ENCODE assay signal across 22 cellular contexts in genomic region chr4:61805979-61806378, GRCh38.
A peak's percentile ranks its signal among the peaks of the same experiment; 100 is the strongest.
DNase-seq lines count a peak whose midpoint lies in the region; TF ChIP-seq lines count a peak whose summit lies in the region.
"Had no signal": no experiment of that assay in that cellular context is flagged by ENCODE, and none has a peak within 500 bp of the region (broad histone marks: within the 10 kb centered on the region; RNA-seq: fewer than 3 reads in every experiment).

No MANE protein-coding gene starts in this region.

- CTCF ChIA-PET in MCF 10A (lab: Yijun Ruan, JAX) = no interaction called here

- no peaks in the 10 kb centered on the region for H3K36me3 Mint-ChIP-seq in MCF 10A (ENCODE audit: insufficient read depth, unreplicated experiment)
- H3K36me3 Mint-ChIP-seq: CD8-positive, alpha-beta T cell had no signal

- H3K4me1 ChIP-seq in breast epithelium = no peaks in the 10 kb centered on the region

- TF ChIP-seq POLR2A in breast epithelium (IDR thresholded peaks at IDR 0.05) = no peak

- DNase-seq in MCF 10A (ENCODE audit: unreplicated experiment) (peak; percentile 24), breast epithelium (ENCODE audit: low spot score in 2 of 2) (no peak), astrocyte of the cerebellum (ENCODE audit: low read depth) (peak; percentile 15), epithelial cell of esophagus (ENCODE audit: low read depth) (peak; percentile 27), smooth muscle cell of the brain vasculature (ENCODE audit: low read depth, low spot score) (peak; percentile 4), amygdala (lab: John Stamatoyannopoulos, UW) (no peak)
- DNase-seq in effector CD4-positive, alpha-beta T cell = no peak
- DNase-seq in activated CD4-positive, CD25-positive, alpha-beta regulatory T cell (lab: John Stamatoyannopoulos, UW) = no peak
- DNase-seq: AML-193; C1 segment of cervical spinal cord; CD8-positive, alpha-beta T cell; H7; KBM-7; NCI-H1092 treated with DMSO at 0.1 percent for 48 hours; NCI-H146; NCI-H2029; NCI-H2227 treated with DMSO at 0.1 percent for 48 hours; NCI-H510A; NCI-H82; Right ventricle myocardium superior had no signal

- no peaks in the 10 kb centered on the region for H3K9me3 Mint-ChIP-seq in MCF 10A (ENCODE audit: unreplicated experiment)

- in situ Hi-C loops in astrocyte of the cerebellum (cut with HindIII; ENCODE audit: low sequenced_read_pairs) = no loop called here

- H3K4me1 Mint-ChIP-seq in MCF 10A (ENCODE audit: insufficient read depth, unreplicated experiment) = no peaks in the 10 kb centered on the region

- no peak overlapping the region for H3K27ac ChIP-seq in breast epithelium
- H3K27ac ChIP-seq: 22Rv1 had no signal

- no peak overlapping the region for H3K4me3 ChIP-seq in breast epithelium
- no peak overlapping the region for H3K4me3 ChIP-seq in astrocyte of the cerebellum (ENCODE audit: low read depth, low read length)
- no peak overlapping the region for H3K4me3 ChIP-seq in epithelial cell of esophagus (ENCODE audit: low read length)
- H3K4me3 ChIP-seq: GM12878 had no signal

- no peak for TF ChIP-seq CTCF in MCF 10A (IDR thresholded peaks at IDR 0.05; ENCODE audit: unreplicated experiment)
- TF ChIP-seq CTCF in breast epithelium (IDR thresholded peaks at IDR 0.05) = no peak
- TF ChIP-seq CTCF in astrocyte of the cerebellum (IDR thresholded peaks at IDR 0.05; ENCODE audit: low read depth, low read length, missing control alignments) = no peak
- TF ChIP-seq CTCF in epithelial cell of esophagus (IDR thresholded peaks at IDR 0.05; ENCODE audit: insufficient read depth, low read depth, low read length, missing control alignments) = no peak

- H3K9me3 ChIP-seq in breast epithelium = no peaks in the 10 kb centered on the region

- H3K36me3 ChIP-seq in breast epithelium = no peaks in the 10 kb centered on the region

- intact Hi-C loops in MCF 10A (cut with micrococcal nuclease) = no loop called here
- intact Hi-C loops in breast epithelium (cut with DNase I; ENCODE audit: low total_unique reads) = no loop called here

- no peaks in the 10 kb centered on the region for H3K27me3 ChIP-seq in breast epithelium

- no peak overlapping the region for H3K27ac Mint-ChIP-seq in MCF 10A (ENCODE audit: low read depth, unreplicated experiment)
- H3K27ac Mint-ChIP-seq: CD8-positive, alpha-beta T cell had no signal

- no TSS peak for BruUV-seq in MCF 10A (replicated peaks; lab: Mats Ljungman, UMichigan)

- no peaks in the 10 kb centered on the region for H3K27me3 Mint-ChIP-seq in MCF 10A (ENCODE audit: insufficient read depth, unreplicated experiment)

- POLR2A ChIA-PET in MCF 10A (lab: Yijun Ruan, JAX) = no interaction called here

- H3K4me3 Mint-ChIP-seq in MCF 10A (ENCODE audit: unreplicated experiment) = no peak overlapping the region
- H3K4me3 Mint-ChIP-seq: CD8-positive, alpha-beta T cell had no signal

Comparison
In these comparisons a context has a peak if more than half of its experiments do, and no peak if none do; other contexts are left out.
1. DNase-seq: peak in MCF 10A (single experiment), astrocyte of the cerebellum (single experiment), epithelial cell of esophagus (single experiment) and smooth muscle cell of the brain vasculature (single experiment); none in breast epithelium (0 of 2), effector CD4-positive, alpha-beta T cell (single experiment), amygdala (0 of 56) and activated CD4-positive, CD25-positive, alpha-beta regulatory T cell (0 of 4).